Comparison of ENCODE assay signal across 1 cellular context in genomic region chr20:58888521-58889333, GRCh38.
TF ChIP-seq lines count a peak whose summit lies in the region.

No MANE protein-coding gene starts in this region.

TF ChIP-seq in K562, 482 proteins besides CTCF, POLR2A, EP300 and RAD21 (continued from another document and continues in another):
- TF ChIP-seq, protein P1, sequence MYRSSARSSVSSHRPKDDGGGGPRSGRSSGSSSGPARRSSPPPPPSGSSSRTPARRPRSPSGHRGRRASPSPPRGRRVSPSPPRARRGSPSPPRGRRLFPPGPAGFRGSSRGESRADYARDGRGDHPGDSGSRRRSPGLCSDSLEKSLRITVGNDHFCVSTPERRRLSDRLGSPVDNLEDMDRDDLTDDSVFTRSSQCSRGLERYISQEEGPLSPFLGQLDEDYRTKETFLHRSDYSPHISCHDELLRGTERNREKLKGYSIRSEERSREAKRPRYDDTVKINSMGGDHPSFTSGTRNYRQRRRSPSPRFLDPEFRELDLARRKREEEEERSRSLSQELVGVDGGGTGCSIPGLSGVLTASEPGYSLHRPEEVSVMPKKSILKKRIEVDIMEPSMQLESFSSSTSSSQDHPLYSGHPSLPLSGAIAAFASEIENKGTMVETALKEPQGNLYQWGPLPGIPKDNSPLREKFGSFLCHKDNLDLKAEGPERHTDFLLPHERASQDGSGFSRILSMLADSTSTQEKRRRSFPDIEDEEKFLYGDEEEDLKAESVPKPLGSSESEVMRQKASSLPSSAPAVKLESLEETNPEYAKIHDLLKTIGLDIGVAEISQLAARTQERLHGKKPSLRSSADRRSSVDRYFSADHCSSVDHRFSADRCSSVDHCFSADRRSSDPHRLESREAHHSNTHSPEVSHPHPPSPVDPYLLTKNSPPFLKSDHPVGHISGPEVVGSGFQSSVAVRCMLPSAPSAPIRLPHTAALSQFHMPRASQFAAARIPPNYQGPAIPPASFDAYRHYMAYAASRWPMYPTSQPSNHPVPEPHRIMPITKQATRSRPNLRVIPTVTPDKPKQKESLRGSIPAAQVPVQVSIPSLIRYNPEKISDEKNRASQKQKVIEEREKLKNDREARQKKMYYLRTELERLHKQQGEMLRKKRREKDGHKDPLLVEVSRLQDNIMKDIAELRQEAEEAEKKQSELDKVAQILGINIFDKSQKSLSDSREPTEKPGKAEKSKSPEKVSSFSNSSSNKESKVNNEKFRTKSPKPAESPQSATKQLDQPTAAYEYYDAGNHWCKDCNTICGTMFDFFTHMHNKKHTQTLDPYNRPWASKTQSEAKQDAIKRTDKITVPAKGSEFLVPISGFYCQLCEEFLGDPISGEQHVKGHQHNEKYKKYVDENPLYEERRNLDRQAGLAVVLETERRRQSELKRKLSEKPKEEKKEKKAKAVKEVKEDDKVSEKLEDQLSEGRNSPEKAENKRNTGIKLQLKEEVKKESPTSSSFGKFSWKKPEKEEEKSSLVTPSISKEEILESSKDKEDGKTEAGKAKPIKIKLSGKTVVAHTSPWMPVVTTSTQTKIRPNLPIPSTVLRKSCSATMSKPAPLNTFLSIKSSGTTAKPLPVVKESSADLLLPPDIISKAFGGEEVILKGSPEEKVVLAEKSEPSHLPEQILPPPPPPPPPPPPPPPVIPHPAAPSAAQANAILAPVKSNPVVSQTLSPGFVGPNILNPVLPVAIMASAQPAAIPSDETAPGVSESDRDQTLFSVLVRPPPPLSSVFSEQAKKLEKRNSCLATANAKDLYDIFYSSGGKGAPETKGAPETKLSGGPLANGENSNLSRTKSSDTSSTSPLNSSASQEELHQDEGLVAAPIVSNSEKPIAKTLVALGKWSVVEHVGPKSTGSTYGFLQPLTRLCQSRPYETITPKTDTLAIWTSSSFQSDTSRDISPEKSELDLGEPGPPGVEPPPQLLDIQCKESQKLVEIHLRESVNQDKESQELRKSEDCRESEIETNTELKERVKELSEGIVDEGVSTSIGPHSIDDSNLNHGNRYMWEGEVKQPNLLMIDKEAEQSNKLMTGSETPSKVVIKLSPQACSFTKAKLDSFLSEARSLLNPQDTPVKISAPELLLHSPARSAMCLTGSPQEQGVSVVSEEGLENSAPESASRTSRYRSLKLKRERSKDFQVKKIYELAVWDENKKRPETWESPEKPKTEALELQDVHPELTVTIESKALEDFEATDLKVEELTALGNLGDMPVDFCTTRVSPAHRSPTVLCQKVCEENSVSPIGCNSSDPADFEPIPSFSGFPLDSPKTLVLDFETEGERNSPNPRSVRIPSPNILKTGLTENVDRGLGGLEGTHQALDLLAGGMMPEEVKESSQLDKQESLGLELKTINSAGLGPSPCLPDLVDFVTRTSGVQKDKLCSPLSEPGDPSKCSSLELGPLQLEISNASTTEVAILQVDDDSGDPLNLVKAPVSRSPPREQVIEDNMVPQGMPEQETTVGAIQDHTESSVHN (IDR thresholded peaks at IDR 0.05; ENCODE audit: borderline replicate concordance in 1 of 2, low read depth in 1 of 2): no peak
- TF ChIP-seq RFX5 (IDR thresholded peaks at IDR 0.05; ENCODE audit: low read depth, low read length) (no peak), GMEB1 (CRISPR knock-in tag; IDR thresholded peaks at IDR 0.05) (no peak), SP2 (IDR thresholded peaks at IDR 0.05; ENCODE audit: extremely low read depth, low read depth, low read length, poor library complexity, severe bottlenecking) (no peak), ZNF507 (tag; conservative IDR thresholded peaks at IDR 0.05) (no peak), TEAD2 (tag; IDR thresholded peaks at IDR 0.05) (no peak), YY1 (IDR thresholded peaks at IDR 0.05; ENCODE audit: borderline replicate concordance in 1 of 3, control insufficient read depth in 1 of 3, extremely low read depth in 1 of 3, insufficient read depth in 3 of 3, insufficient read length in 1 of 3, insufficient replicate concordance in 2 of 3, low read depth in 1 of 3, low read length in 2 of 3) (peak in 2 of 3 experiments; percentile 41 to 62), RBM22 (IDR thresholded peaks at IDR 0.05; ENCODE audit: low read depth, low read length, poor library complexity, severe bottlenecking) (peak; percentile 21), PCBP2 (IDR thresholded peaks at IDR 0.05; ENCODE audit: low read depth, low read length, poor library complexity, severe bottlenecking) (no peak), RBM17 (IDR thresholded peaks at IDR 0.05; ENCODE audit: borderline replicate concordance, low read depth, low read length) (no peak), SRF (CRISPR knock-in tag; IDR thresholded peaks at IDR 0.05) (no peak), FOXP4 (CRISPR knock-in tag; IDR thresholded peaks at IDR 0.05; ENCODE audit: borderline replicate concordance) (no peak), CREB1 (IDR thresholded peaks at IDR 0.05) (peak; percentile 94), CREB1 (CRISPR knock-in tag; IDR thresholded peaks at IDR 0.05) (peak; percentile 95), SIN3B (IDR thresholded peaks at IDR 0.05; ENCODE audit: low read depth) (no peak), RB1 (IDR thresholded peaks at IDR 0.05; ENCODE audit: low read depth) (peak; percentile 22; the same call in 1 of the 2 replicates)
- TF ChIP-seq, protein P2, sequence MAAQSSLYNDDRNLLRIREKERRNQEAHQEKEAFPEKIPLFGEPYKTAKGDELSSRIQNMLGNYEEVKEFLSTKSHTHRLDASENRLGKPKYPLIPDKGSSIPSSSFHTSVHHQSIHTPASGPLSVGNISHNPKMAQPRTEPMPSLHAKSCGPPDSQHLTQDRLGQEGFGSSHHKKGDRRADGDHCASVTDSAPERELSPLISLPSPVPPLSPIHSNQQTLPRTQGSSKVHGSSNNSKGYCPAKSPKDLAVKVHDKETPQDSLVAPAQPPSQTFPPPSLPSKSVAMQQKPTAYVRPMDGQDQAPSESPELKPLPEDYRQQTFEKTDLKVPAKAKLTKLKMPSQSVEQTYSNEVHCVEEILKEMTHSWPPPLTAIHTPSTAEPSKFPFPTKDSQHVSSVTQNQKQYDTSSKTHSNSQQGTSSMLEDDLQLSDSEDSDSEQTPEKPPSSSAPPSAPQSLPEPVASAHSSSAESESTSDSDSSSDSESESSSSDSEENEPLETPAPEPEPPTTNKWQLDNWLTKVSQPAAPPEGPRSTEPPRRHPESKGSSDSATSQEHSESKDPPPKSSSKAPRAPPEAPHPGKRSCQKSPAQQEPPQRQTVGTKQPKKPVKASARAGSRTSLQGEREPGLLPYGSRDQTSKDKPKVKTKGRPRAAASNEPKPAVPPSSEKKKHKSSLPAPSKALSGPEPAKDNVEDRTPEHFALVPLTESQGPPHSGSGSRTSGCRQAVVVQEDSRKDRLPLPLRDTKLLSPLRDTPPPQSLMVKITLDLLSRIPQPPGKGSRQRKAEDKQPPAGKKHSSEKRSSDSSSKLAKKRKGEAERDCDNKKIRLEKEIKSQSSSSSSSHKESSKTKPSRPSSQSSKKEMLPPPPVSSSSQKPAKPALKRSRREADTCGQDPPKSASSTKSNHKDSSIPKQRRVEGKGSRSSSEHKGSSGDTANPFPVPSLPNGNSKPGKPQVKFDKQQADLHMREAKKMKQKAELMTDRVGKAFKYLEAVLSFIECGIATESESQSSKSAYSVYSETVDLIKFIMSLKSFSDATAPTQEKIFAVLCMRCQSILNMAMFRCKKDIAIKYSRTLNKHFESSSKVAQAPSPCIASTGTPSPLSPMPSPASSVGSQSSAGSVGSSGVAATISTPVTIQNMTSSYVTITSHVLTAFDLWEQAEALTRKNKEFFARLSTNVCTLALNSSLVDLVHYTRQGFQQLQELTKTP (IDR thresholded peaks at IDR 0.05; ENCODE audit: low read depth in 1 of 2, partially characterized antibody in 2 of 2): no peak
- TF ChIP-seq, protein P3, sequence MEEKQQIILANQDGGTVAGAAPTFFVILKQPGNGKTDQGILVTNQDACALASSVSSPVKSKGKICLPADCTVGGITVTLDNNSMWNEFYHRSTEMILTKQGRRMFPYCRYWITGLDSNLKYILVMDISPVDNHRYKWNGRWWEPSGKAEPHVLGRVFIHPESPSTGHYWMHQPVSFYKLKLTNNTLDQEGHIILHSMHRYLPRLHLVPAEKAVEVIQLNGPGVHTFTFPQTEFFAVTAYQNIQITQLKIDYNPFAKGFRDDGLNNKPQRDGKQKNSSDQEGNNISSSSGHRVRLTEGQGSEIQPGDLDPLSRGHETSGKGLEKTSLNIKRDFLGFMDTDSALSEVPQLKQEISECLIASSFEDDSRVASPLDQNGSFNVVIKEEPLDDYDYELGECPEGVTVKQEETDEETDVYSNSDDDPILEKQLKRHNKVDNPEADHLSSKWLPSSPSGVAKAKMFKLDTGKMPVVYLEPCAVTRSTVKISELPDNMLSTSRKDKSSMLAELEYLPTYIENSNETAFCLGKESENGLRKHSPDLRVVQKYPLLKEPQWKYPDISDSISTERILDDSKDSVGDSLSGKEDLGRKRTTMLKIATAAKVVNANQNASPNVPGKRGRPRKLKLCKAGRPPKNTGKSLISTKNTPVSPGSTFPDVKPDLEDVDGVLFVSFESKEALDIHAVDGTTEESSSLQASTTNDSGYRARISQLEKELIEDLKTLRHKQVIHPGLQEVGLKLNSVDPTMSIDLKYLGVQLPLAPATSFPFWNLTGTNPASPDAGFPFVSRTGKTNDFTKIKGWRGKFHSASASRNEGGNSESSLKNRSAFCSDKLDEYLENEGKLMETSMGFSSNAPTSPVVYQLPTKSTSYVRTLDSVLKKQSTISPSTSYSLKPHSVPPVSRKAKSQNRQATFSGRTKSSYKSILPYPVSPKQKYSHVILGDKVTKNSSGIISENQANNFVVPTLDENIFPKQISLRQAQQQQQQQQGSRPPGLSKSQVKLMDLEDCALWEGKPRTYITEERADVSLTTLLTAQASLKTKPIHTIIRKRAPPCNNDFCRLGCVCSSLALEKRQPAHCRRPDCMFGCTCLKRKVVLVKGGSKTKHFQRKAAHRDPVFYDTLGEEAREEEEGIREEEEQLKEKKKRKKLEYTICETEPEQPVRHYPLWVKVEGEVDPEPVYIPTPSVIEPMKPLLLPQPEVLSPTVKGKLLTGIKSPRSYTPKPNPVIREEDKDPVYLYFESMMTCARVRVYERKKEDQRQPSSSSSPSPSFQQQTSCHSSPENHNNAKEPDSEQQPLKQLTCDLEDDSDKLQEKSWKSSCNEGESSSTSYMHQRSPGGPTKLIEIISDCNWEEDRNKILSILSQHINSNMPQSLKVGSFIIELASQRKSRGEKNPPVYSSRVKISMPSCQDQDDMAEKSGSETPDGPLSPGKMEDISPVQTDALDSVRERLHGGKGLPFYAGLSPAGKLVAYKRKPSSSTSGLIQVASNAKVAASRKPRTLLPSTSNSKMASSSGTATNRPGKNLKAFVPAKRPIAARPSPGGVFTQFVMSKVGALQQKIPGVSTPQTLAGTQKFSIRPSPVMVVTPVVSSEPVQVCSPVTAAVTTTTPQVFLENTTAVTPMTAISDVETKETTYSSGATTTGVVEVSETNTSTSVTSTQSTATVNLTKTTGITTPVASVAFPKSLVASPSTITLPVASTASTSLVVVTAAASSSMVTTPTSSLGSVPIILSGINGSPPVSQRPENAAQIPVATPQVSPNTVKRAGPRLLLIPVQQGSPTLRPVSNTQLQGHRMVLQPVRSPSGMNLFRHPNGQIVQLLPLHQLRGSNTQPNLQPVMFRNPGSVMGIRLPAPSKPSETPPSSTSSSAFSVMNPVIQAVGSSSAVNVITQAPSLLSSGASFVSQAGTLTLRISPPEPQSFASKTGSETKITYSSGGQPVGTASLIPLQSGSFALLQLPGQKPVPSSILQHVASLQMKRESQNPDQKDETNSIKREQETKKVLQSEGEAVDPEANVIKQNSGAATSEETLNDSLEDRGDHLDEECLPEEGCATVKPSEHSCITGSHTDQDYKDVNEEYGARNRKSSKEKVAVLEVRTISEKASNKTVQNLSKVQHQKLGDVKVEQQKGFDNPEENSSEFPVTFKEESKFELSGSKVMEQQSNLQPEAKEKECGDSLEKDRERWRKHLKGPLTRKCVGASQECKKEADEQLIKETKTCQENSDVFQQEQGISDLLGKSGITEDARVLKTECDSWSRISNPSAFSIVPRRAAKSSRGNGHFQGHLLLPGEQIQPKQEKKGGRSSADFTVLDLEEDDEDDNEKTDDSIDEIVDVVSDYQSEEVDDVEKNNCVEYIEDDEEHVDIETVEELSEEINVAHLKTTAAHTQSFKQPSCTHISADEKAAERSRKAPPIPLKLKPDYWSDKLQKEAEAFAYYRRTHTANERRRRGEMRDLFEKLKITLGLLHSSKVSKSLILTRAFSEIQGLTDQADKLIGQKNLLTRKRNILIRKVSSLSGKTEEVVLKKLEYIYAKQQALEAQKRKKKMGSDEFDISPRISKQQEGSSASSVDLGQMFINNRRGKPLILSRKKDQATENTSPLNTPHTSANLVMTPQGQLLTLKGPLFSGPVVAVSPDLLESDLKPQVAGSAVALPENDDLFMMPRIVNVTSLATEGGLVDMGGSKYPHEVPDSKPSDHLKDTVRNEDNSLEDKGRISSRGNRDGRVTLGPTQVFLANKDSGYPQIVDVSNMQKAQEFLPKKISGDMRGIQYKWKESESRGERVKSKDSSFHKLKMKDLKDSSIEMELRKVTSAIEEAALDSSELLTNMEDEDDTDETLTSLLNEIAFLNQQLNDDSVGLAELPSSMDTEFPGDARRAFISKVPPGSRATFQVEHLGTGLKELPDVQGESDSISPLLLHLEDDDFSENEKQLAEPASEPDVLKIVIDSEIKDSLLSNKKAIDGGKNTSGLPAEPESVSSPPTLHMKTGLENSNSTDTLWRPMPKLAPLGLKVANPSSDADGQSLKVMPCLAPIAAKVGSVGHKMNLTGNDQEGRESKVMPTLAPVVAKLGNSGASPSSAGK (IDR thresholded peaks at IDR 0.05): no peak
